In the genomic region with DNA sequence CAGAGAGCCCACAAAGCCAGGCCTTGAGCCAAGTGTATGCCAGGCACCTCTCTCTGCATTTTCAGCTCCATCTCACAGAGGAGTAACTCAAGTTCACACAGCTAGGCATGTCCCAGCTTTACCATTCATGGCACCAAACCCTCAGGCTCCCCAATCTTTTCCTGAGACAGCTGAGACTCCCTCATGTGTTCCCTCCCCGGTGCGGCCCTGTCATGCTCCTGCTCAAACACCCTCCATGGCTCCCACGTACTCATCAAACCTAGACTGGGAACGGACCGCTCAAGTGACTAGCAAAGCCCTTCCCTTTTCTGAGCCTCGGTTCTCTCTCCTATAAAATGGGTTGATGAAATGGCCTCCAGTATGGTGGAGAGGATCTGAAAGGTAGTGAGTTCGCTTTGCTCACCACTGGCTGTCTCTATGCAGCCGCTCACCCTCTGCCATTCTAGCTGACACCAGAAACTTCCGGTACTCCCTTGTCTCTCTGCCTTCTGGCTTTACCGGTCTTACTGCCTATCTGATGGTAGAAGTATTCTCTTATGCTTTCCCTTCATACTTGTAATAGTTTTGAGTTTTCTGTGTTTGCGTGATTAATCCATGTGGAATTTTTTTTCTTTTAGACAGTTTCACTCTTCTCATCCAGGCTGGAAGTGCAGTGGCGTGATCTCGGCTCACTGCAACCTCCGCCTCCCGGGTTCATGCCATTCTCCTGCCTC, we compare ENCODE assay signal across 11 cellular contexts. TPM values are rescaled to one million over a fixed set of nuclear protein-coding genes. Genes with fewer than 3 reads are reported as not detected.
DNase-seq lines count a peak whose midpoint lies in the region; ATAC-seq, FAIRE-seq and TF ChIP-seq lines count a peak whose summit lies in the region.
"Had no signal": no experiment of that assay in that cellular context is flagged by ENCODE, and none has a peak within 500 bp of the region (broad histone marks: within the 10 kb centered on the region; RNA-seq: fewer than 3 reads in every experiment).

No MANE protein-coding gene starts in this region.

- no peak overlapping the region for H3K18ac ChIP-seq in H1 (ENCODE audit: extremely low read depth, low read length)

- H3K4me2 ChIP-seq in H1 (ENCODE audit: insufficient read depth in 1 of 2, low read depth in 2 of 2, low read length in 2 of 2), result no peak overlapping the region

- no peak overlapping the region for H3K56ac ChIP-seq in H1 (replicated peaks; ENCODE audit: insufficient read length, low read depth, low read length)

- H3K4me3 ChIP-seq in AG09309 (ENCODE audit: control insufficient read depth, low read depth, low read length), result no peak overlapping the region
- no peak overlapping the region for H3K4me3 ChIP-seq in H1 (ENCODE audit: extremely low read depth in 1 of 4, insufficient read depth in 2 of 4, low read depth in 3 of 4, low read length in 4 of 4)
- H3K4me3 ChIP-seq in neutrophil (ENCODE audit: low read depth in 1 of 2, low read length in 1 of 2), result no peak overlapping the region

- H3K79me2 ChIP-seq in H1 (ENCODE audit: control insufficient read depth in 1 of 2, insufficient read depth in 2 of 2, low read length in 2 of 2), result no peaks in the 10 kb centered on the region

- no peak overlapping the region for H2BK15ac ChIP-seq in H1 (ENCODE audit: low read length)

- H3K23ac ChIP-seq in H1 (ENCODE audit: insufficient read length), result no peak overlapping the region

- H3K9ac ChIP-seq in H1 (replicated peaks in 1 of 4; ENCODE audit: extremely low read depth in 1 of 4, low read depth in 3 of 4, low read length in 3 of 4), result no peak overlapping the region

- FAIRE-seq in H1 (lab: Jason Lieb, UNC), result no peak

- no peak overlapping the region for H4K91ac ChIP-seq in H1 (replicated peaks; ENCODE audit: insufficient read length, low read length)

- no peak for TF ChIP-seq CTCF in AG09309 (IDR thresholded peaks at IDR 0.05; ENCODE audit: control insufficient read depth, insufficient read depth, low read depth, low read length, missing control alignments)
- no peak for TF ChIP-seq CTCF in H1 (IDR thresholded peaks at IDR 0.05; ENCODE audit: control extremely low read depth in 1 of 3, insufficient read depth in 1 of 3, low read depth in 1 of 3, low read length in 3 of 3)
- no peak for TF ChIP-seq CTCF in neutrophil (IDR thresholded peaks at IDR 0.05)

- no peak overlapping the region for H2AK5ac ChIP-seq in H1 (ENCODE audit: low read depth, low read length)

- no peaks in the 10 kb centered on the region for H3K27me3 ChIP-seq in H1 (replicated peaks in 1 of 4; ENCODE audit: control insufficient read depth in 3 of 4, extremely low read depth in 1 of 4, insufficient read depth in 3 of 4, low read length in 3 of 4)
- no peaks in the 10 kb centered on the region for H3K27me3 ChIP-seq in neutrophil

- H4K5ac ChIP-seq in H1 (ENCODE audit: insufficient read length, low read depth, low read length), result no peak overlapping the region

- H3K27ac ChIP-seq in H1 (ENCODE audit: low read depth, low read length), result no peak overlapping the region
- H3K27ac ChIP-seq in neutrophil, result peak overlapping the region; percentile 41

- ATAC-seq in HG02885 (IDR thresholded peaks at IDR 0.05; ENCODE audit: poor library complexity, unreplicated experiment), result no peak
- no peak for ATAC-seq in HG03045 (IDR thresholded peaks at IDR 0.05; ENCODE audit: unreplicated experiment)

- no peak overlapping the region for H2BK120ac ChIP-seq in H1 (replicated peaks; ENCODE audit: low read depth, low read length)

- H3K79me1 ChIP-seq in H1 (ENCODE audit: low read depth, low read length), result peaks cover 10% of the 10 kb centered on the region

- no peak overlapping the region for H3K4ac ChIP-seq in H1 (replicated peaks; ENCODE audit: insufficient read length, low read depth, low read length)

- H2BK12ac ChIP-seq in H1 (ENCODE audit: low read depth, low read length), result no peak overlapping the region

- TF ChIP-seq POLR2A in H1 (IDR thresholded peaks at IDR 0.05; ENCODE audit: control extremely low read depth in 1 of 2, low read depth in 2 of 2, low read length in 2 of 2), result no peak

- TF ChIP-seq RAD21 in H1 (IDR thresholded peaks at IDR 0.05 in 1 of 2, conservative IDR thresholded peaks at IDR 0.05 in 1 of 2; ENCODE audit: low read depth in 2 of 2, low read length in 2 of 2), result no peak

- H3K36me3 ChIP-seq in H1 (ENCODE audit: control insufficient read depth in 2 of 4, insufficient read depth in 4 of 4, low read length in 3 of 4) (no peaks in the 10 kb centered on the region), neutrophil (peaks cover 80% of the 10 kb centered on the region)

- no peaks in the 10 kb centered on the region for H3K23me2 ChIP-seq in H1 (ENCODE audit: low read depth, low read length)

- no peak overlapping the region for H2BK20ac ChIP-seq in H1 (ENCODE audit: low read length)

- no peak overlapping the region for H2BK5ac ChIP-seq in H1 (ENCODE audit: low read depth, low read length)

- H3K9me3 ChIP-seq in H1 (ENCODE audit: insufficient read depth in 2 of 2, low read depth in 1 of 2, low read length in 1 of 2), result no peaks in the 10 kb centered on the region
- no peaks in the 10 kb centered on the region for H3K9me3 ChIP-seq in neutrophil

- H3K4me1 ChIP-seq in H1 (replicated peaks in 1 of 4; ENCODE audit: control insufficient read depth in 3 of 4, insufficient read depth in 4 of 4, low read length in 3 of 4) (no peaks in the 10 kb centered on the region), neutrophil (ENCODE audit: control insufficient read depth in 1 of 2, insufficient read depth in 1 of 2, low read depth in 1 of 2, low read length in 1 of 2) (peaks cover 19 to 25% of the 10 kb centered on the region in 2 experiments)

- 95% methylated on average over 15 of the region's 15 CpGs; no CpG with 5 or more reads in 1 of the 2 experiments for WGBS in H1 (ENCODE audit: extremely low coverage in 1 of 2, insufficient coverage in 1 of 2, insufficient read length in 1 of 2, insufficient replicate concordance in 2 of 2, low coverage in 1 of 2, low lambda C conversion rate in 2 of 2, missing lambda C conversion rate in 1 of 2), 2 experiments

- no peak overlapping the region for H4K8ac ChIP-seq in H1 (ENCODE audit: extremely low read depth, insufficient read depth, low read length)

- CTCF ChIA-PET in H1 (lab: Charles Lee; ENCODE audit: partially characterized antibody), result interaction anchor here (0.9 to 6.1 kb wide), 4 partner anchors 12 to 37 kb away, joined by 3 to 46 read pairs (median 8); no protein-coding TSS in a partner anchor

- POLR2A ChIA-PET in H1 (lab: Charles Lee; ENCODE audit: partially characterized antibody), result interaction anchor here (1.2 to 2.1 kb wide), 6 partner anchors 8 to 70 kb away, joined by 3 to 9 read pairs (median 4); a partner anchor contains a TSS

- no peak overlapping the region for H2AFZ ChIP-seq in H1 (ENCODE audit: low read length)

- no peak overlapping the region for H3K14ac ChIP-seq in H1 (ENCODE audit: insufficient read length)

- DNase-seq in AG09309 (ENCODE audit: low read depth) (peak; percentile 69), NCI-H226 (peak; percentile 92), H1 (ENCODE audit: low read depth in 1 of 2, low spot score in 2 of 2) (no peak), NCI-H748 (lab: John Stamatoyannopoulos, UW; ENCODE audit: unreplicated experiment) (no peak), T-helper 1 cell (no peak)
- DNase-seq: DND-41, KBM-7 had no signal

- no peak for TF ChIP-seq EP300 in H1 (IDR thresholded peaks at IDR 0.05; ENCODE audit: borderline replicate concordance in 1 of 2, low read depth in 2 of 2, low read length in 2 of 2)

- peaks cover 0 to 2% of the 10 kb centered on the region in 2 experiments for H4K20me1 ChIP-seq in H1 (replicated peaks in 1 of 2; ENCODE audit: control insufficient read depth in 1 of 2, insufficient read depth in 2 of 2, low read length in 2 of 2)

RNA-seq across cellular contexts. Expression of a gene that starts 7.8 kb away (rescaled TPM):
- total RNA-seq in H1 (2021; fragmentation: NEBNext Ultra II Directional; extraction: Animal tissue kit (Norgen Biotek cat#: 25700)), result 118 and 120 TPM in 2 replicates
- polyA plus RNA-seq in H1 (2011; rRNA removed), result 105 and 113 TPM in 2 replicates
- polyA plus RNA-seq in H1 (2011; cell fraction: cytosol; rRNA removed), result 80.7 TPM
- polyA plus RNA-seq in H1 (2011; cell fraction: nucleus; rRNA removed), result 208 TPM
- polyA plus RNA-seq in H1 (2012, experiment 1 of 2), result 91.8 to 115 TPM (median 97.4 TPM) in 4 replicates
- 122 TPM for polyA plus RNA-seq in H1 (2012, experiment 2 of 2)
- 119 TPM for polyA plus RNA-seq in H1 (2013, experiment 1 of 2)
- polyA plus RNA-seq in H1 (2013, experiment 2 of 2), result 115 TPM
- 110 and 111 TPM in 2 replicates for polyA minus RNA-seq in H1 (2011; rRNA and poly(A)+ RNA removed)
- polyA minus RNA-seq in H1 (2011; cell fraction: cytosol; rRNA and poly(A)+ RNA removed), result 60.9 TPM
- polyA minus RNA-seq in H1 (2011; cell fraction: nucleus; rRNA and poly(A)+ RNA removed), result 63.2 TPM

RNA-seq across cellular contexts. Expression of a gene that starts 30.5 kb away (rescaled TPM):
- total RNA-seq in H1 (2021; fragmentation: NEBNext Ultra II Directional; extraction: Animal tissue kit (Norgen Biotek cat#: 25700)), result 140 and 141 TPM in 2 replicates
- 161 and 205 TPM in 2 replicates for polyA plus RNA-seq in H1 (2011; rRNA removed)
- polyA plus RNA-seq in H1 (2011; cell fraction: cytosol; rRNA removed), result 177 TPM
- polyA plus RNA-seq in H1 (2011; cell fraction: nucleus; rRNA removed), result 187 TPM
- polyA plus RNA-seq in H1 (2012, experiment 1 of 2), result 84.6 to 161 TPM (median 155 TPM) in 4 replicates
- polyA plus RNA-seq in H1 (2012, experiment 2 of 2), result 267 TPM
- polyA plus RNA-seq in H1 (2013, experiment 1 of 2), result 62.8 TPM
- polyA plus RNA-seq in H1 (2013, experiment 2 of 2), result 59.0 TPM
- 247 and 253 TPM in 2 replicates for polyA minus RNA-seq in H1 (2011; rRNA and poly(A)+ RNA removed)
- polyA minus RNA-seq in H1 (2011; cell fraction: cytosol; rRNA and poly(A)+ RNA removed), result 115 TPM
- 78.3 TPM for polyA minus RNA-seq in H1 (2011; cell fraction: nucleus; rRNA and poly(A)+ RNA removed)
- total RNA-seq: SK-MEL-5 had no signal

RNA-seq across cellular contexts. Expression of a gene that starts 36.6 kb away (rescaled TPM):
- 675 and 695 TPM in 2 replicates for total RNA-seq in H1 (2021; fragmentation: NEBNext Ultra II Directional; extraction: Animal tissue kit (Norgen Biotek cat#: 25700))
- 291 and 412 TPM in 2 replicates for polyA plus RNA-seq in H1 (2011; rRNA removed)
- 422 TPM for polyA plus RNA-seq in H1 (2011; cell fraction: cytosol; rRNA removed)
- 936 TPM for polyA plus RNA-seq in H1 (2011; cell fraction: nucleus; rRNA removed)
- 420 to 558 TPM (median 549 TPM) in 4 replicates for polyA plus RNA-seq in H1 (2012, experiment 1 of 2)
- polyA plus RNA-seq in H1 (2012, experiment 2 of 2), result 262 TPM
- 360 TPM for polyA plus RNA-seq in H1 (2013, experiment 1 of 2)
- 337 TPM for polyA plus RNA-seq in H1 (2013, experiment 2 of 2)
- 399 and 421 TPM in 2 replicates for polyA minus RNA-seq in H1 (2011; rRNA and poly(A)+ RNA removed)
- 267 TPM for polyA minus RNA-seq in H1 (2011; cell fraction: cytosol; rRNA and poly(A)+ RNA removed)
- 311 TPM for polyA minus RNA-seq in H1 (2011; cell fraction: nucleus; rRNA and poly(A)+ RNA removed)

RNA-seq across cellular contexts. Expression of a gene that starts 48.8 kb away (rescaled TPM):
- 2.6 and 3.0 TPM in 2 replicates for total RNA-seq in H1 (2021; fragmentation: NEBNext Ultra II Directional; extraction: Animal tissue kit (Norgen Biotek cat#: 25700))
- polyA plus RNA-seq in H1 (2011; rRNA removed), result 4.0 and 4.2 TPM in 2 replicates
- 4.6 TPM for polyA plus RNA-seq in H1 (2011; cell fraction: cytosol; rRNA removed)
- polyA plus RNA-seq in H1 (2011; cell fraction: nucleus; rRNA removed), result 2.4 TPM
- polyA plus RNA-seq in H1 (2012, experiment 1 of 2), result 2.8 to 4.1 TPM (median 2.9 TPM) in 4 replicates
- 2.1 TPM for polyA plus RNA-seq in H1 (2012, experiment 2 of 2)
- polyA plus RNA-seq in H1 (2013, experiment 1 of 2), result 1.4 TPM
- polyA plus RNA-seq in H1 (2013, experiment 2 of 2), result 1.3 TPM
- polyA minus RNA-seq in H1 (2011; rRNA and poly(A)+ RNA removed), result 0.91 and 0.93 TPM in 2 replicates
- polyA minus RNA-seq in H1 (2011; cell fraction: cytosol; rRNA and poly(A)+ RNA removed), result 1.8 TPM
- polyA minus RNA-seq in H1 (2011; cell fraction: nucleus; rRNA and poly(A)+ RNA removed), result 1.1 TPM

RNA-seq across cellular contexts. Expression of a gene that starts 51.8 kb away (rescaled TPM):
- 45.2 and 50.1 TPM in 2 replicates for total RNA-seq in H1 (2021; fragmentation: NEBNext Ultra II Directional; extraction: Animal tissue kit (Norgen Biotek cat#: 25700))
- 14.2 and 19.4 TPM in 2 replicates for polyA plus RNA-seq in H1 (2011; rRNA removed)
- polyA plus RNA-seq in H1 (2011; cell fraction: cytosol; rRNA removed), result 33.2 TPM
- polyA plus RNA-seq in H1 (2011; cell fraction: nucleus; rRNA removed), result 150 TPM
- polyA plus RNA-seq in H1 (2012, experiment 1 of 2), result 44.9 to 63.2 TPM (median 53.9 TPM) in 4 replicates
- 23.4 TPM for polyA plus RNA-seq in H1 (2012, experiment 2 of 2)
- 28.4 TPM for polyA plus RNA-seq in H1 (2013, experiment 1 of 2)
- polyA plus RNA-seq in H1 (2013, experiment 2 of 2), result 25.8 TPM
- 7.6 and 14.2 TPM in 2 replicates for polyA minus RNA-seq in H1 (2011; rRNA and poly(A)+ RNA removed)
- polyA minus RNA-seq in H1 (2011; cell fraction: cytosol; rRNA and poly(A)+ RNA removed), result 31.2 TPM
- 36.1 TPM for polyA minus RNA-seq in H1 (2011; cell fraction: nucleus; rRNA and poly(A)+ RNA removed)

Comparison
In these comparisons a context has a peak if more than half of its experiments do, and no peak if none do; other contexts are left out.
1. DNase-seq: peak in AG09309 (single experiment) and NCI-H226 (single experiment); none in H1 (0 of 2), NCI-H748 (single experiment) and T-helper 1 cell (0 of 5).